ENCODE assay signal across 1 cellular context in genomic region chr17:80836971-80837481, GRCh38.
TF ChIP-seq lines count a peak whose summit lies in the region.

No MANE protein-coding gene starts in this region.

TF ChIP-seq in H1, 55 proteins besides CTCF, POLR2A, EP300 and RAD21 (continued from another document):
- TF ChIP-seq YY1 (IDR thresholded peaks at IDR 0.05; ENCODE audit: low read depth, low read length) (no peak), TEAD4 (IDR thresholded peaks at IDR 0.05; ENCODE audit: low read depth, low read length) (no peak), ASH2L (IDR thresholded peaks at IDR 0.05; ENCODE audit: low read length) (no peak), CBX5 (IDR thresholded peaks at IDR 0.05; ENCODE audit: low read depth, low read length) (no peak), NRF1 (IDR thresholded peaks at IDR 0.05; ENCODE audit: low read depth, low read length) (no peak), ATF3 (IDR thresholded peaks at IDR 0.05; ENCODE audit: insufficient read depth, low read depth, low read length) (no peak), SIX5 (IDR thresholded peaks at IDR 0.05; ENCODE audit: low read depth, low read length) (no peak), CHD1 (IDR thresholded peaks at IDR 0.05; ENCODE audit: low read depth, low read length) (no peak), SP4 (IDR thresholded peaks at IDR 0.05; ENCODE audit: low read length) (no peak)
